1 cellular context compared by ENCODE assay signal in the genomic region with DNA sequence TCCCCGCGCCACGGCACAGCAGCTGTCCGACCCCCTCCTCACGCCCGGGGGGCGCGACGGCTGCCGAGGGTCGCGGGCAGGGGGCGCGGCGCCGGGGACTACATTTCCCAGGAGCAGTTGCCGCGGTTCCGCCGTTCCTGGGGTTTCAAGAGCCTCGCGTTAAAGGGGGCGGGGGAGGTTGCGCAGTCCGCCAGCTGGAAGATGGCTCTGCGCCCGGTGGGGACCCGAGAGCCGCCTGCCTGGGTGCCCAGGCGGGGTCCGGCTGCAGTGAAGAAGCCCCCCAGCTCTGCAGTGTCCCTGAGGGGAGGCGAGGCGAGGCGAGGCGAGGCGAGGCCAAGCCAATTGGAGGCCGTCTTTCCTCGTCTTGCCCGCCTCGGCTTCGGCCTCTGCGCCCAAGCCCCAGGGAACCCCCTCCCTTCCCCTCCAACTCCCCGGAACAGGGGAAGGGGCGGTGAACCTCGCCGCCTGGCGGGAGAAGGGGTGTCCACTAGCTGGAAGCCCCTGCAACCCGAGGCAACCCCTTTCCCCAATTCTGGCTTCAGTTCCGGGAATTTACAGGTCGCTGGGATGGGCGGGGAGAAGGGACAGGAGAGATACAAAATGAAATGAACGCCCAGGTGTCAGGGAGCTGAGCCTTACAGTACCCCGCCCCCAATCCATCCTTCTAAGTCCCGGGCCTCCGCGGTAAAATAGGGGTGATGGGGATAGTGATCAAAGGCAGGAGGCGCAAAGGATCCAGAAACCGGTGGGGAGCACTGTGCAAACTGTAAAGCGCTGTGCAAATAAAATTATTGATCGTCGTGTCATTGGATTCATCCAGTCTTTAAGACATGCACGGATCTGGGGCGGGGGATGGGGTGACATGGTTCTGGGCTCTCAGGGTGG.
A peak's percentile ranks its signal among the peaks of the same experiment; 100 is the strongest.
TF ChIP-seq lines count a peak whose summit lies in the region.

No MANE protein-coding gene starts in this region.

TF ChIP-seq in HepG2, 621 proteins besides CTCF, POLR2A, EP300 and RAD21 (continued from another document and continues in another):
- TF ChIP-seq, protein P1, sequence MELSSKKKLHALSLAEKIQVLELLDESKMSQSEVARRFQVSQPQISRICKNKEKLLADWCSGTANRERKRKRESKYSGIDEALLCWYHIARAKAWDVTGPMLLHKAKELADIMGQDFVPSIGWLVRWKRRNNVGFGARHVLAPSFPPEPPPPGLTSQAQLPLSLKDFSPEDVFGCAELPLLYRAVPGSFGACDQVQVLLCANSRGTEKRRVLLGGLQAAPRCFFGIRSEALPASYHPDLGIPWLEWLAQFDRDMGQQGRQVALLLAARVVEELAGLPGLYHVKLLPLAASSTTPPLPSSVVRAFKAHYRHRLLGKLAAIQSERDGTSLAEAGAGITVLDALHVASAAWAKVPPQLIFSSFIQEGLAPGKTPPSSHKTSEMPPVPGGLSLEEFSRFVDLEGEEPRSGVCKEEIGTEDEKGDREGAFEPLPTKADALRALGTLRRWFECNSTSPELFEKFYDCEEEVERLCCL (CRISPR knock-in tag; IDR thresholded peaks at IDR 0.05; ENCODE audit: borderline replicate concordance), result no peak
- TF ChIP-seq, protein P2, sequence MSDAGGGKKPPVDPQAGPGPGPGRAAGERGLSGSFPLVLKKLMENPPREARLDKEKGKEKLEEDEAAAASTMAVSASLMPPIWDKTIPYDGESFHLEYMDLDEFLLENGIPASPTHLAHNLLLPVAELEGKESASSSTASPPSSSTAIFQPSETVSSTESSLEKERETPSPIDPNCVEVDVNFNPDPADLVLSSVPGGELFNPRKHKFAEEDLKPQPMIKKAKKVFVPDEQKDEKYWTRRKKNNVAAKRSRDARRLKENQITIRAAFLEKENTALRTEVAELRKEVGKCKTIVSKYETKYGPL (CRISPR knock-in tag; IDR thresholded peaks at IDR 0.05), result no peak
- TF ChIP-seq ZMYM3 (CRISPR knock-in tag; IDR thresholded peaks at IDR 0.05) (no peak; the same call in 1 of the 2 replicates), KAT8 (CRISPR knock-in tag; IDR thresholded peaks at IDR 0.05) (0 out of 2 replicates have a peak, but pooled peaks have one; percentile 7), ZNF510 (CRISPR knock-in tag; IDR thresholded peaks at IDR 0.05; ENCODE audit: low read depth) (no peak), CREM (IDR thresholded peaks at IDR 0.05) (no peak), CREM (CRISPR knock-in tag; IDR thresholded peaks at IDR 0.05) (no peak), NFIC (IDR thresholded peaks at IDR 0.05; ENCODE audit: low read length) (peak; percentile 62), SIN3B (IDR thresholded peaks at IDR 0.05; ENCODE audit: low read length) (no peak), SIN3A (IDR thresholded peaks at IDR 0.05; ENCODE audit: borderline replicate concordance, low read depth, low read length) (peak; percentile 78; the same call in 1 of the 2 replicates), ZNF350 (CRISPR knock-in tag; IDR thresholded peaks at IDR 0.05; ENCODE audit: borderline replicate concordance, low read depth) (peak; percentile 22; the same call in 1 of the 2 replicates), MEF2D (CRISPR knock-in tag; IDR thresholded peaks at IDR 0.05) (no peak), CENPT (CRISPR knock-in tag; IDR thresholded peaks at IDR 0.05; ENCODE audit: low read depth) (no peak), ARNTL (CRISPR knock-in tag; IDR thresholded peaks at IDR 0.05) (0 out of 2 replicates have a peak, but pooled peaks have one; percentile 14), NFATC3 (CRISPR knock-in tag; IDR thresholded peaks at IDR 0.05) (no peak)
- TF ChIP-seq, protein P3, sequence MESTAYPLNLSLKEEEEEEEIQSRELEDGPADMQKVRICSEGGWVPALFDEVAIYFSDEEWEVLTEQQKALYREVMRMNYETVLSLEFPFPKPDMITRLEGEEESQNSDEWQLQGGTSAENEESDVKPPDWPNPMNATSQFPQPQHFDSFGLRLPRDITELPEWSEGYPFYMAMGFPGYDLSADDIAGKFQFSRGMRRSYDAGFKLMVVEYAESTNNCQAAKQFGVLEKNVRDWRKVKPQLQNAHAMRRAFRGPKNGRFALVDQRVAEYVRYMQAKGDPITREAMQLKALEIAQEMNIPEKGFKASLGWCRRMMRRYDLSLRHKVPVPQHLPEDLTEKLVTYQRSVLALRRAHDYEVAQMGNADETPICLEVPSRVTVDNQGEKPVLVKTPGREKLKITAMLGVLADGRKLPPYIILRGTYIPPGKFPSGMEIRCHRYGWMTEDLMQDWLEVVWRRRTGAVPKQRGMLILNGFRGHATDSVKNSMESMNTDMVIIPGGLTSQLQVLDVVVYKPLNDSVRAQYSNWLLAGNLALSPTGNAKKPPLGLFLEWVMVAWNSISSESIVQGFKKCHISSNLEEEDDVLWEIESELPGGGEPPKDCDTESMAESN (CRISPR knock-in tag; conservative IDR thresholded peaks at IDR 0.05), result no peak
- TF ChIP-seq, protein P4, sequence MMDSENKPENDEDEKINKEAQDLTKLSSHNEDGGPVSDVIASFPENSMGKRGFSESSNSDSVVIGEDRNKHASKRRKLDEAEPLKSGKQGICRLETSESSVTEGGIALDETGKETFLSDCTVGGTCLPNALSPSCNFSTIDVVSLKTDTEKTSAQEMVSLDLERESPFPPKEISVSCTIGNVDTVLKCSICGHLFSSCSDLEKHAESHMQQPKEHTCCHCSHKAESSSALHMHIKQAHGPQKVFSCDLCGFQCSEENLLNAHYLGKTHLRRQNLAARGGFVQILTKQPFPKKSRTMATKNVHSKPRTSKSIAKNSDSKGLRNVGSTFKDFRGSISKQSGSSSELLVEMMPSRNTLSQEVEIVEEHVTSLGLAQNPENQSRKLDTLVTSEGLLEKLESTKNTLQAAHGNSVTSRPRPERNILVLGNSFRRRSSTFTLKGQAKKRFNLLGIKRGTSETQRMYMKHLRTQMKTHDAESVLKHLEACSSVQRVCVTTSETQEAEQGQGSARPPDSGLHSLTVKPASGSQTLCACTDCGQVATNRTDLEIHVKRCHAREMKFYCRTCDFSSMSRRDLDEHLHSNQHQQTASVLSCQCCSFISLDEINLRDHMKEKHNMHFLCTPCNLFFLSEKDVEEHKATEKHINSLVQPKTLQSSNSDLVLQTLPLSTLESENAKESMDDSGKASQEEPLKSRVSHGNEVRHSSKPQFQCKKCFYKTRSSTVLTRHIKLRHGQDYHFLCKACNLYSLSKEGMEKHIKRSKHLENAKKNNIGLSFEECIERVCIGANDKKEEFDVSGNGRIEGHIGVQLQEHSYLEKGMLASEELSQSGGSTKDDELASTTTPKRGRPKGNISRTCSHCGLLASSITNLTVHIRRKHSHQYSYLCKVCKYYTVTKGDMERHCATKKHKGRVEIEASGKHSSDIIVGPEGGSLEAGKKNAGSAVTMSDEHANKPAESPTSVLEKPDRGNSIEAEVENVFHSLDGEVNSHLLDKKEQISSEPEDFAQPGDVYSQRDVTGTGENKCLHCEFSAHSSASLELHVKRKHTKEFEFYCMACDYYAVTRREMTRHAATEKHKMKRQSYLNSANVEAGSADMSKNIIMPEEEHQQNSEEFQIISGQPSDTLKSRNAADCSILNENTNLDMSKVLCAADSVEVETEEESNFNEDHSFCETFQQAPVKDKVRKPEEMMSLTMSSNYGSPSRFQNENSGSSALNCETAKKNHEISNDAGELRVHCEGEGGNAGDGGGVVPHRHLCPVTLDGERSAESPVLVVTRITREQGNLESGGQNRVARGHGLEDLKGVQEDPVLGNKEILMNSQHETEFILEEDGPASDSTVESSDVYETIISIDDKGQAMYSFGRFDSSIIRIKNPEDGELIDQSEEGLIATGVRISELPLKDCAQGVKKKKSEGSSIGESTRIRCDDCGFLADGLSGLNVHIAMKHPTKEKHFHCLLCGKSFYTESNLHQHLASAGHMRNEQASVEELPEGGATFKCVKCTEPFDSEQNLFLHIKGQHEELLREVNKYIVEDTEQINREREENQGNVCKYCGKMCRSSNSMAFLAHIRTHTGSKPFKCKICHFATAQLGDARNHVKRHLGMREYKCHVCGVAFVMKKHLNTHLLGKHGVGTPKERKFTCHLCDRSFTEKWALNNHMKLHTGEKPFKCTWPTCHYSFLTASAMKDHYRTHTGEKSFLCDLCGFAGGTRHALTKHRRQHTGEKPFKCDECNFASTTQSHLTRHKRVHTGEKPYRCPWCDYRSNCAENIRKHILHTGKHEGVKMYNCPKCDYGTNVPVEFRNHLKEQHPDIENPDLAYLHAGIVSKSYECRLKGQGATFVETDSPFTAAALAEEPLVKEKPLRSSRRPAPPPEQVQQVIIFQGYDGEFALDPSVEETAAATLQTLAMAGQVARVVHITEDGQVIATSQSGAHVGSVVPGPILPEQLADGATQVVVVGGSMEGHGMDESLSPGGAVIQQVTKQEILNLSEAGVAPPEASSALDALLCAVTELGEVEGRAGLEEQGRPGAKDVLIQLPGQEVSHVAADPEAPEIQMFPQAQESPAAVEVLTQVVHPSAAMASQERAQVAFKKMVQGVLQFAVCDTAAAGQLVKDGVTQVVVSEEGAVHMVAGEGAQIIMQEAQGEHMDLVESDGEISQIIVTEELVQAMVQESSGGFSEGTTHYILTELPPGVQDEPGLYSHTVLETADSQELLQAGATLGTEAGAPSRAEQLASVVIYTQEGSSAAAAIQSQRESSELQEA (CRISPR knock-in tag; IDR thresholded peaks at IDR 0.05; ENCODE audit: not compliant biosample characterization), result no peak
- TF ChIP-seq, protein P5, sequence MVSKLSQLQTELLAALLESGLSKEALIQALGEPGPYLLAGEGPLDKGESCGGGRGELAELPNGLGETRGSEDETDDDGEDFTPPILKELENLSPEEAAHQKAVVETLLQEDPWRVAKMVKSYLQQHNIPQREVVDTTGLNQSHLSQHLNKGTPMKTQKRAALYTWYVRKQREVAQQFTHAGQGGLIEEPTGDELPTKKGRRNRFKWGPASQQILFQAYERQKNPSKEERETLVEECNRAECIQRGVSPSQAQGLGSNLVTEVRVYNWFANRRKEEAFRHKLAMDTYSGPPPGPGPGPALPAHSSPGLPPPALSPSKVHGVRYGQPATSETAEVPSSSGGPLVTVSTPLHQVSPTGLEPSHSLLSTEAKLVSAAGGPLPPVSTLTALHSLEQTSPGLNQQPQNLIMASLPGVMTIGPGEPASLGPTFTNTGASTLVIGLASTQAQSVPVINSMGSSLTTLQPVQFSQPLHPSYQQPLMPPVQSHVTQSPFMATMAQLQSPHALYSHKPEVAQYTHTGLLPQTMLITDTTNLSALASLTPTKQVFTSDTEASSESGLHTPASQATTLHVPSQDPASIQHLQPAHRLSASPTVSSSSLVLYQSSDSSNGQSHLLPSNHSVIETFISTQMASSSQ (IDR thresholded peaks at IDR 0.05; ENCODE audit: low read depth), result no peak
- TF ChIP-seq, protein P5 (CRISPR knock-in tag; IDR thresholded peaks at IDR 0.05; ENCODE audit: borderline replicate concordance), result no peak
- TF ChIP-seq, protein P6, sequence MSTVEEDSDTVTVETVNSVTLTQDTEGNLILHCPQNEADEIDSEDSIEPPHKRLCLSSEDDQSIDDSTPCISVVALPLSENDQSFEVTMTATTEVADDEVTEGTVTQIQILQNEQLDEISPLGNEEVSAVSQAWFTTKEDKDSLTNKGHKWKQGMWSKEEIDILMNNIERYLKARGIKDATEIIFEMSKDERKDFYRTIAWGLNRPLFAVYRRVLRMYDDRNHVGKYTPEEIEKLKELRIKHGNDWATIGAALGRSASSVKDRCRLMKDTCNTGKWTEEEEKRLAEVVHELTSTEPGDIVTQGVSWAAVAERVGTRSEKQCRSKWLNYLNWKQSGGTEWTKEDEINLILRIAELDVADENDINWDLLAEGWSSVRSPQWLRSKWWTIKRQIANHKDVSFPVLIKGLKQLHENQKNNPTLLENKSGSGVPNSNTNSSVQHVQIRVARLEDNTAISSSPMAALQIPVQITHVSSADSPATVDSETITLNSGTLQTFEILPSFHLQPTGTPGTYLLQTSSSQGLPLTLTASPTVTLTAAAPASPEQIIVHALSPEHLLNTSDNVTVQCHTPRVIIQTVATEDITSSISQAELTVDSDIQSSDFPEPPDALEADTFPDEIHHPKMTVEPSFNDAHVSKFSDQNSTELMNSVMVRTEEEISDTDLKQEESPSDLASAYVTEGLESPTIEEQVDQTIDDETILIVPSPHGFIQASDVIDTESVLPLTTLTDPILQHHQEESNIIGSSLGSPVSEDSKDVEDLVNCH (CRISPR knock-in tag; IDR thresholded peaks at IDR 0.05), result no peak
- TF ChIP-seq, protein P7, sequence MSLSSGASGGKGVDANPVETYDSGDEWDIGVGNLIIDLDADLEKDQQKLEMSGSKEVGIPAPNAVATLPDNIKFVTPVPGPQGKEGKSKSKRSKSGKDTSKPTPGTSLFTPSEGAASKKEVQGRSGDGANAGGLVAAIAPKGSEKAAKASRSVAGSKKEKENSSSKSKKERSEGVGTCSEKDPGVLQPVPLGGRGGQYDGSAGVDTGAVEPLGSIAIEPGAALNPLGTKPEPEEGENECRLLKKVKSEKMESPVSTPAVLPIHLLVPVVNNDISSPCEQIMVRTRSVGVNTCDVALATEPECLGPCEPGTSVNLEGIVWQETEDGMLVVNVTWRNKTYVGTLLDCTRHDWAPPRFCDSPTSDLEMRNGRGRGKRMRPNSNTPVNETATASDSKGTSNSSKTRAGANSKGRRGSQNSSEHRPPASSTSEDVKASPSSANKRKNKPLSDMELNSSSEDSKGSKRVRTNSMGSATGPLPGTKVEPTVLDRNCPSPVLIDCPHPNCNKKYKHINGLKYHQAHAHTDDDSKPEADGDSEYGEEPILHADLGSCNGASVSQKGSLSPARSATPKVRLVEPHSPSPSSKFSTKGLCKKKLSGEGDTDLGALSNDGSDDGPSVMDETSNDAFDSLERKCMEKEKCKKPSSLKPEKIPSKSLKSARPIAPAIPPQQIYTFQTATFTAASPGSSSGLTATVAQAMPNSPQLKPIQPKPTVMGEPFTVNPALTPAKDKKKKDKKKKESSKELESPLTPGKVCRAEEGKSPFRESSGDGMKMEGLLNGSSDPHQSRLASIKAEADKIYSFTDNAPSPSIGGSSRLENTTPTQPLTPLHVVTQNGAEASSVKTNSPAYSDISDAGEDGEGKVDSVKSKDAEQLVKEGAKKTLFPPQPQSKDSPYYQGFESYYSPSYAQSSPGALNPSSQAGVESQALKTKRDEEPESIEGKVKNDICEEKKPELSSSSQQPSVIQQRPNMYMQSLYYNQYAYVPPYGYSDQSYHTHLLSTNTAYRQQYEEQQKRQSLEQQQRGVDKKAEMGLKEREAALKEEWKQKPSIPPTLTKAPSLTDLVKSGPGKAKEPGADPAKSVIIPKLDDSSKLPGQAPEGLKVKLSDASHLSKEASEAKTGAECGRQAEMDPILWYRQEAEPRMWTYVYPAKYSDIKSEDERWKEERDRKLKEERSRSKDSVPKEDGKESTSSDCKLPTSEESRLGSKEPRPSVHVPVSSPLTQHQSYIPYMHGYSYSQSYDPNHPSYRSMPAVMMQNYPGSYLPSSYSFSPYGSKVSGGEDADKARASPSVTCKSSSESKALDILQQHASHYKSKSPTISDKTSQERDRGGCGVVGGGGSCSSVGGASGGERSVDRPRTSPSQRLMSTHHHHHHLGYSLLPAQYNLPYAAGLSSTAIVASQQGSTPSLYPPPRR (CRISPR knock-in tag; IDR thresholded peaks at IDR 0.05; ENCODE audit: borderline replicate concordance), result peak; percentile 38; the same call in 1 of the 2 replicates
